ENCODE assay signal across 1 cellular context in genomic region chr17:81863833-81864768, GRCh38.
TF ChIP-seq lines count a peak whose summit lies in the region.

No MANE protein-coding gene starts in this region.

TF ChIP-seq in HepG2, 621 proteins besides CTCF, POLR2A, EP300 and RAD21 (continued from another document and continues in another):
- TF ChIP-seq FOXM1 (CRISPR knock-in tag; IDR thresholded peaks at IDR 0.05) (no peak), SP5 (CRISPR knock-in tag; IDR thresholded peaks at IDR 0.05; ENCODE audit: borderline replicate concordance, low read depth) (no peak), ZSCAN22 (CRISPR knock-in tag; IDR thresholded peaks at IDR 0.05) (peak; percentile 83), FOSL2 (CRISPR knock-in tag; IDR thresholded peaks at IDR 0.05) (no peak), CCAR2 (optimal IDR thresholded peaks at IDR 0.05; ENCODE audit: low read depth, low read length) (no peak), RFX5 (IDR thresholded peaks at IDR 0.05; ENCODE audit: low read depth, low read length) (no peak), ZNF672 (CRISPR knock-in tag; IDR thresholded peaks at IDR 0.05) (no peak), FOXK2 (IDR thresholded peaks at IDR 0.05) (no peak), ZNF556 (CRISPR knock-in tag; IDR thresholded peaks at IDR 0.05; ENCODE audit: borderline replicate concordance) (no peak), ZMAT3 (CRISPR knock-in tag; conservative IDR thresholded peaks at IDR 0.05) (no peak), ASH2L (IDR thresholded peaks at IDR 0.05; ENCODE audit: insufficient read length, low read depth, low read length) (no peak), WIZ (CRISPR knock-in tag; IDR thresholded peaks at IDR 0.05) (no peak), FOXP4 (CRISPR knock-in tag; IDR thresholded peaks at IDR 0.05) (no peak), ZNF317 (CRISPR knock-in tag; IDR thresholded peaks at IDR 0.05) (peak; percentile 57; the same call in 1 of the 2 replicates), GATAD2A (CRISPR knock-in tag; IDR thresholded peaks at IDR 0.05) (no peak), DBP (CRISPR knock-in tag; IDR thresholded peaks at IDR 0.05; ENCODE audit: not compliant biosample characterization) (no peak), IRF1 (CRISPR knock-in tag; IDR thresholded peaks at IDR 0.05; ENCODE audit: low read depth) (no peak), TP53 (CRISPR knock-in tag; conservative IDR thresholded peaks at IDR 0.05) (no peak), SAP130 (CRISPR knock-in tag; IDR thresholded peaks at IDR 0.05; ENCODE audit: low read depth) (peak; percentile 9; the same call in 1 of the 2 replicates), ZNF510 (CRISPR knock-in tag; IDR thresholded peaks at IDR 0.05; ENCODE audit: low read depth) (no peak), ARNT2 (CRISPR knock-in tag; IDR thresholded peaks at IDR 0.05; ENCODE audit: low read depth) (no peak), ZNF451 (CRISPR knock-in tag; IDR thresholded peaks at IDR 0.05) (0 out of 2 replicates have a peak, but pooled peaks have one; percentile 41), MZF1 (CRISPR knock-in tag; IDR thresholded peaks at IDR 0.05; ENCODE audit: borderline replicate concordance) (no peak), ZNF562 (CRISPR knock-in tag; IDR thresholded peaks at IDR 0.05; ENCODE audit: borderline replicate concordance) (no peak), CCDC6 (CRISPR knock-in tag; IDR thresholded peaks at IDR 0.05) (no peak), ARHGAP35 (CRISPR knock-in tag; IDR thresholded peaks at IDR 0.05; ENCODE audit: borderline replicate concordance) (no peak), HMGXB4 (CRISPR knock-in tag; IDR thresholded peaks at IDR 0.05; ENCODE audit: borderline replicate concordance in 1 of 2, low read depth in 1 of 2) (no peak; a peak in 1 of 4 replicates), CBX5 (CRISPR knock-in tag; IDR thresholded peaks at IDR 0.05; ENCODE audit: borderline replicate concordance) (no peak), TOPORS (CRISPR knock-in tag; IDR thresholded peaks at IDR 0.05) (no peak), NFKBIZ (CRISPR knock-in tag; IDR thresholded peaks at IDR 0.05) (no peak), NR2F6 (IDR thresholded peaks at IDR 0.05) (no peak), NR2F6 (CRISPR knock-in tag; IDR thresholded peaks at IDR 0.05) (no peak), ZNF501 (CRISPR knock-in tag; IDR thresholded peaks at IDR 0.05) (no peak), ZNF260 (CRISPR knock-in tag; IDR thresholded peaks at IDR 0.05; ENCODE audit: borderline replicate concordance, low read depth) (no peak), TGIF2 (CRISPR knock-in tag; IDR thresholded peaks at IDR 0.05) (no peak), AGO2 (optimal IDR thresholded peaks at IDR 0.05; ENCODE audit: low read depth, low read length) (peak; percentile 70), ZNF639 (CRISPR knock-in tag; conservative IDR thresholded peaks at IDR 0.05) (no peak), ZNF430 (CRISPR knock-in tag; IDR thresholded peaks at IDR 0.05) (no peak), TSC22D2 (CRISPR knock-in tag; IDR thresholded peaks at IDR 0.05; ENCODE audit: borderline replicate concordance) (0 out of 2 replicates have a peak, but pooled peaks have one; percentile 31), KAT7 (CRISPR knock-in tag; IDR thresholded peaks at IDR 0.05; ENCODE audit: borderline replicate concordance) (no peak), ZNF350 (CRISPR knock-in tag; IDR thresholded peaks at IDR 0.05; ENCODE audit: borderline replicate concordance, low read depth) (no peak), KLF13 (CRISPR knock-in tag; IDR thresholded peaks at IDR 0.05) (no peak), ZNF512 (CRISPR knock-in tag; IDR thresholded peaks at IDR 0.05) (no peak), UBTF (CRISPR knock-in tag; IDR thresholded peaks at IDR 0.05) (0 out of 2 replicates have a peak, but pooled peaks have one; percentile 20), REST (IDR thresholded peaks at IDR 0.05; ENCODE audit: borderline replicate concordance in 1 of 2, low read depth in 1 of 2, low read length in 2 of 2) (no peak), MXD4 (CRISPR knock-in tag; IDR thresholded peaks at IDR 0.05) (no peak), SMAD3 (CRISPR knock-in tag; IDR thresholded peaks at IDR 0.05) (no peak), ETS1 (CRISPR knock-in tag; IDR thresholded peaks at IDR 0.05) (no peak), MXI1 (IDR thresholded peaks at IDR 0.05; ENCODE audit: borderline replicate concordance, low read depth, low read length) (no peak), TFAP4 (IDR thresholded peaks at IDR 0.05; ENCODE audit: borderline replicate concordance, low read depth) (no peak), HMG20B (CRISPR knock-in tag; conservative IDR thresholded peaks at IDR 0.05) (no peak), KMT2B (CRISPR knock-in tag; IDR thresholded peaks at IDR 0.05) (no peak), DPF2 (CRISPR knock-in tag; IDR thresholded peaks at IDR 0.05; ENCODE audit: borderline replicate concordance, low read depth) (no peak), XBP1 (CRISPR knock-in tag; IDR thresholded peaks at IDR 0.05) (no peak), ZNF44 (CRISPR knock-in tag; IDR thresholded peaks at IDR 0.05) (peak; percentile 29; the same call in 1 of the 2 replicates), ZNF550 (CRISPR knock-in tag; IDR thresholded peaks at IDR 0.05; ENCODE audit: borderline replicate concordance) (no peak)
